ENCODE assay signal across 25 cellular contexts in genomic region chr12:24586293-24586692, GRCh38.
"Had no signal": no experiment of that assay in that cellular context is flagged by ENCODE, and none has a peak within 500 bp of the region (broad histone marks: within the 10 kb centered on the region; RNA-seq: fewer than 3 reads in every experiment).

No MANE protein-coding gene starts in this region.

- H3K4me1 ChIP-seq: esophagus squamous epithelium, gastrocnemius medialis, heart right ventricle, left lung, lower lobe of right lung had no signal

- ATAC-seq: effector memory CD8-positive, alpha-beta T cell; esophagus mucosa; gastrocnemius medialis; heart right ventricle; left cardiac atrium; left lung; left ventricle myocardium superior; lower lobe of right lung; mucosa of descending colon; naive thymus-derived CD8-positive, alpha-beta T cell had no signal

- H3K27ac ChIP-seq: epithelial cell of prostate, esophagus squamous epithelium, gastrocnemius medialis, heart right ventricle, left lung, lower lobe of right lung had no signal

- H3K36me3 ChIP-seq: esophagus squamous epithelium, gastrocnemius medialis, heart right ventricle, left lung, lower lobe of right lung had no signal

- H3K4me3 Mint-ChIP-seq: dendritic cell treated with granulocyte-macrophage colony-stimulating factor and Interleukin-4, amounts not matched to agents 40 ng/mL and 50 ng/mL, for 4 days; effector memory CD8-positive, alpha-beta T cell; endodermal cell; mesothelial cell of epicardium; naive B cell; naive thymus-derived CD8-positive, alpha-beta T cell had no signal

- H3K36me3 Mint-ChIP-seq: mesothelial cell of epicardium; naive B cell; naive thymus-derived CD8-positive, alpha-beta T cell had no signal

- H3K9me3 Mint-ChIP-seq: effector memory CD8-positive, alpha-beta T cell had no signal

- H3K4me3 ChIP-seq: esophagus squamous epithelium, gastrocnemius medialis, heart right ventricle, left lung, lower lobe of right lung, mucosa of descending colon had no signal

- H3K27me3 Mint-ChIP-seq: dendritic cell treated with granulocyte-macrophage colony-stimulating factor and Interleukin-4, amounts not matched to agents 40 ng/mL and 50 ng/mL, for 4 days; effector memory CD8-positive, alpha-beta T cell; naive B cell; naive thymus-derived CD8-positive, alpha-beta T cell had no signal

- DNase-seq: cortex of kidney; effector CD8-positive, alpha-beta T cell; effector memory CD8-positive, alpha-beta T cell; endodermal cell; erythroblast; esophagus squamous epithelium; foreskin fibroblast; foreskin melanocyte; gastrocnemius medialis; glutamatergic neuron; head of caudate nucleus; heart right ventricle; hippocampal formation; left cardiac atrium; left lung; left ventricle myocardium superior; lower lobe of right lung; mesenchymal stem cell; mucosa of descending colon; naive B cell; naive thymus-derived CD8-positive, alpha-beta T cell had no signal

- H3K4me1 Mint-ChIP-seq: mesothelial cell of epicardium; naive thymus-derived CD8-positive, alpha-beta T cell had no signal

- H3K27me3 ChIP-seq: esophagus squamous epithelium, gastrocnemius medialis, heart right ventricle, left lung had no signal

- H3K9me3 ChIP-seq: esophagus squamous epithelium, gastrocnemius medialis, heart right ventricle, left lung, lower lobe of right lung, mucosa of descending colon had no signal

- H3K27ac Mint-ChIP-seq: dendritic cell treated with granulocyte-macrophage colony-stimulating factor and Interleukin-4, amounts not matched to agents 40 ng/mL and 50 ng/mL, for 4 days; effector memory CD8-positive, alpha-beta T cell; endodermal cell; mesothelial cell of epicardium; naive B cell; naive thymus-derived CD8-positive, alpha-beta T cell had no signal
